8 cellular contexts compared by ENCODE assay signal in the genomic region with DNA sequence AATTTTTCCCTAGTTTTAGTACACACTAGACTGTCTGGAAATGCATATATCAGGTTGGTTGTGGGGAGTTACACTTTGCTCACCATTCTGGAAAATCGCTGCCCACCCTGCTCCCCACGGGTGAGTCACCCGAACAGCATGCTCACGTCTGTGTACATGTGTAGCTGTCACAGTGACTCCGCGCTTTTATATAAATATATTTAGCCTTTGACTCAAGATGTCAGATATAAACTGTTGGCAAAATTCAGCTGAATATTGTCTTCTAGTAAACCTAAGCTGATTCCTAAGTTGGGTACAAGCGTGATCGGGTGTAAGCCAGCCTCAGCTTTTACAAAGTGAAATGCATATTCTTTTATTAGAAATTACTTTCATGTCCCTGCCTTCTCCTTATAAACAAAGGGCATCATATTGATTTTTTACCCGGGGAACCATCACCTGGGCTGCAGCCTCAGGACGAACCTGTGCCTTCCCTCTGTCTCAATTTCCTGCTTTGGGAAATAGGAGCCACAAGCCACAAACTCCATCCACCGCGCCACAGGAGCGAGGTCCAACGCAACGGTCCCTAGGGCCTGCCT. TPM values are rescaled to one million over a fixed set of nuclear protein-coding genes. Genes with fewer than 3 reads are reported as not detected.
DNase-seq lines count a peak whose midpoint lies in the region; ATAC-seq, FAIRE-seq and TF ChIP-seq lines count a peak whose summit lies in the region.

No MANE protein-coding gene starts in this region.

- no peak for TF ChIP-seq POLR2A in HepG2 (IDR thresholded peaks at IDR 0.05; ENCODE audit: insufficient read depth in 1 of 2, low read depth in 2 of 2, low read length in 2 of 2)
- no peak for TF ChIP-seq POLR2A in transverse colon (IDR thresholded peaks at IDR 0.05)

- H3K9me3 ChIP-seq in BE2C (no peaks in the 10 kb centered on the region), HUES64 (ENCODE audit: insufficient read depth, low read depth, low read length) (no peaks in the 10 kb centered on the region), astrocyte (ENCODE audit: insufficient read depth, low read depth, low read length) (no peaks in the 10 kb centered on the region), HepG2 (ENCODE audit: low read length) (no peaks in the 10 kb centered on the region), transverse colon (no peaks in the 10 kb centered on the region)

- intact Hi-C loops in HepG2 (cut with micrococcal nuclease; ENCODE audit: unreplicated experiment) (loop anchor here (1.0 to 5.0 kb wide), 3 partner anchors 11 to 69 kb away; a partner anchor contains a TSS), transverse colon (cut with DNase I; ENCODE audit: low total_unique reads) (loop anchor here (2.0 kb wide), 1 partner anchor 68 kb away; a partner anchor contains a TSS)

- DNase-seq in BE2C: no peak
- DNase-seq in astrocyte (ENCODE audit: low read depth): peak; percentile 73
- no peak for DNase-seq in HepG2 (ENCODE audit: low spot score)
- DNase-seq in transverse colon: no peak
- no peak for DNase-seq in retina
- DNase-seq in NCI-H2081 (lab: John Stamatoyannopoulos, UW): no peak
- DNase-seq in hippocampal formation (lab: John Stamatoyannopoulos, UW): no peak

- peaks cover 45% of the 10 kb centered on the region for H3K79me2 ChIP-seq in astrocyte (ENCODE audit: insufficient read depth, low read length)
- H3K79me2 ChIP-seq in HepG2 (ENCODE audit: insufficient read depth, low read length): peaks cover 44% of the 10 kb centered on the region

- POLR2A ChIA-PET in HepG2 (lab: Yijun Ruan, JAX): interaction anchor here (1.4 to 3.1 kb wide), 6 partner anchors 11 to 142 kb away, joined by 7 to 41 read pairs (median 26); a partner anchor contains a TSS

- in situ Hi-C loops in HepG2 (cut with HindIII; ENCODE audit: extremely low pct_ligation_motif_present, low pct_unique_long_range_greater_than_20kb): no loop called here
- in situ Hi-C loops in transverse colon (cut with MboI; ENCODE audit: low pct_ligation_motif_present in 1 of 4, low pct_unique_long_range_greater_than_20kb in 1 of 4, low sequenced_read_pairs in 3 of 4): no loop called here

- CTCF ChIA-PET in HepG2 (lab: Yijun Ruan, JAX; ENCODE audit: low intra/inter-chr PET ratio, low total read pairs): no interaction called here

- TF ChIP-seq CTCF in BE2C (IDR thresholded peaks at IDR 0.05; ENCODE audit: low read depth, low read length) (no peak), astrocyte (IDR thresholded peaks at IDR 0.05; ENCODE audit: insufficient read depth, low read depth, low read length) (no peak), HepG2 (CRISPR knock-in tag; IDR thresholded peaks at IDR 0.05) (no peak), transverse colon (IDR thresholded peaks at IDR 0.05) (no peak)

- FAIRE-seq in astrocyte (lab: Jason Lieb, UNC) (no peak), HepG2 (lab: Jason Lieb, UNC) (no peak)

- no peak for ATAC-seq in HepG2

- no peak for TF ChIP-seq RAD21 in HepG2 (CRISPR knock-in tag; IDR thresholded peaks at IDR 0.05)

- no peak overlapping the region for H3K4me3 Mint-ChIP-seq in astrocyte (ENCODE audit: unreplicated experiment)

- H4K20me1 ChIP-seq in astrocyte (ENCODE audit: insufficient read depth, low read length): peaks cover 34% of the 10 kb centered on the region
- peaks cover 15% of the 10 kb centered on the region; the same call in 1 of the 2 replicates for H4K20me1 ChIP-seq in HepG2 (ENCODE audit: insufficient read depth, low read length)

- no peaks in the 10 kb centered on the region for H3K36me3 ChIP-seq in BE2C
- H3K36me3 ChIP-seq in HUES64 (ENCODE audit: insufficient read depth, low read length): no peaks in the 10 kb centered on the region
- H3K36me3 ChIP-seq in astrocyte (ENCODE audit: insufficient read depth, low read length): no peaks in the 10 kb centered on the region
- H3K36me3 ChIP-seq in HepG2 (replicated peaks in 1 of 2; ENCODE audit: control insufficient read depth in 1 of 2, insufficient read depth in 2 of 2, low read length in 2 of 2): 0 out of 5 replicates have a peak, but pooled peaks cover 0 to 2% of the 10 kb centered on the region in 2 experiments
- H3K36me3 ChIP-seq in transverse colon: no peaks in the 10 kb centered on the region

- peaks cover 2% of the 10 kb centered on the region for H3K36me3 Mint-ChIP-seq in astrocyte (ENCODE audit: low read depth, unreplicated experiment)

- H3K4me1 ChIP-seq in BE2C: no peaks in the 10 kb centered on the region
- H3K4me1 ChIP-seq in HUES64 (ENCODE audit: insufficient read depth, low read length): peaks cover 7% of the 10 kb centered on the region; the same call in 1 of the 2 replicates
- H3K4me1 ChIP-seq in astrocyte (ENCODE audit: insufficient read depth, low read length): peaks cover 48% of the 10 kb centered on the region
- H3K4me1 ChIP-seq in HepG2 (ENCODE audit: insufficient read depth, low read length): peaks cover 62% of the 10 kb centered on the region
- peaks cover 32 to 49% (median 44%) of the 10 kb centered on the region in 4 donors for H3K4me1 ChIP-seq in transverse colon

- H3K9ac ChIP-seq in HUES64 (ENCODE audit: low read depth, low read length): peak overlapping the region; percentile 98; the same call in 1 of the 2 replicates
- H3K9ac ChIP-seq in astrocyte (ENCODE audit: low read length): peak overlapping the region; percentile 99
- H3K9ac ChIP-seq in HepG2 (ENCODE audit: insufficient read depth, low read depth, low read length): peak overlapping the region; percentile 9; the same call in 1 of the 2 replicates

- H3K27ac Mint-ChIP-seq in astrocyte (ENCODE audit: unreplicated experiment): no peak overlapping the region

- no TSS peak for BruUV-seq in HepG2 (replicated peaks; lab: Mats Ljungman, UMichigan)

- no peaks in the 10 kb centered on the region for H3K27me3 Mint-ChIP-seq in astrocyte (ENCODE audit: low read depth, unreplicated experiment)

- peaks cover 14% of the 10 kb centered on the region for H3K4me1 Mint-ChIP-seq in astrocyte (ENCODE audit: low read depth, unreplicated experiment)

- H3K4me3 ChIP-seq in BE2C (ENCODE audit: low read depth, low read length): peak overlapping the region; percentile 84
- H3K4me3 ChIP-seq in HUES64 (ENCODE audit: low read length): peak overlapping the region; percentile 95
- H3K4me3 ChIP-seq in astrocyte (ENCODE audit: insufficient read depth, low read depth, low read length): peak overlapping the region; percentile 86
- peak overlapping the region in 2 of 3 experiments; percentile 80 to 96; a peak in 4 of 6 replicates for H3K4me3 ChIP-seq in HepG2 (replicated peaks in 1 of 3; ENCODE audit: insufficient read depth in 1 of 3, low read depth in 2 of 3, low read length in 3 of 3)
- peak overlapping the region; percentile 14 to 83 (median 78) for H3K4me3 ChIP-seq in transverse colon

- H3K9me3 Mint-ChIP-seq in astrocyte (ENCODE audit: unreplicated experiment): no peaks in the 10 kb centered on the region

- no peaks in the 10 kb centered on the region for H3K27me3 ChIP-seq in BE2C
- H3K27me3 ChIP-seq in HUES64 (ENCODE audit: insufficient read depth, low read length): no peaks in the 10 kb centered on the region
- no peaks in the 10 kb centered on the region for H3K27me3 ChIP-seq in astrocyte (ENCODE audit: insufficient read depth, low read length)
- no peaks in the 10 kb centered on the region; a peak in 2 of 5 replicates for H3K27me3 ChIP-seq in HepG2 (ENCODE audit: control insufficient read depth in 1 of 2, insufficient read depth in 2 of 2, low read length in 2 of 2)
- H3K27me3 ChIP-seq in transverse colon: no peaks in the 10 kb centered on the region

- H2AFZ ChIP-seq in astrocyte (ENCODE audit: low read depth, low read length) (peak overlapping the region; percentile 77), HepG2 (ENCODE audit: low read length) (no peak overlapping the region)

- no peak overlapping the region for H3K27ac ChIP-seq in HUES64 (ENCODE audit: low read depth, low read length)
- H3K27ac ChIP-seq in astrocyte (ENCODE audit: low read depth, low read length): peak overlapping the region; percentile 99
- H3K27ac ChIP-seq in HepG2 (ENCODE audit: extremely low read length, insufficient read depth, low read length): peak overlapping the region; percentile 98
- H3K27ac ChIP-seq in transverse colon: peak overlapping the region; percentile 93 to 99 (median 98)

- H3K4me2 ChIP-seq in astrocyte (ENCODE audit: low read length) (peak overlapping the region; percentile 95), HepG2 (ENCODE audit: low read depth, low read length) (peak overlapping the region; percentile 98)

- WGBS in HUES64: 46% methylated on average over 15 of the region's 15 CpGs
- WGBS in HepG2 (ENCODE audit: low lambda C conversion rate): 38% methylated on average over 15 of the region's 15 CpGs
- WGBS in transverse colon (ENCODE audit: low coverage in 1 of 2), 2 donors: 13 to 25% methylated on average over 8 to 15 of the region's 15 CpGs

- TF ChIP-seq EP300 in HepG2 (IDR thresholded peaks at IDR 0.05; ENCODE audit: low read depth in 2 of 2, low read length in 2 of 2): no peak
- no peak for TF ChIP-seq EP300 in HepG2 (CRISPR knock-in tag; IDR thresholded peaks at IDR 0.05; ENCODE audit: borderline replicate concordance)
- no peak for TF ChIP-seq EP300 in transverse colon (IDR thresholded peaks at IDR 0.05; ENCODE audit: low read depth)

RNA-seq across cellular contexts. Expression of a gene that starts 4.3 kb away (rescaled TPM):
- polyA plus RNA-seq in BE2C (2012; ENCODE audit: insufficient read depth, insufficient read length, low read depth): 15.9 TPM
- 1.3 TPM for polyA plus RNA-seq in HUES64 (2013, experiment 1 of 2)
- polyA plus RNA-seq in HUES64 (2013, experiment 2 of 2): 1.8 TPM
- 4.6 and 4.8 TPM in 2 replicates for total RNA-seq in astrocyte
- 0.87 and 1.2 TPM in 2 replicates for total RNA-seq in HepG2 (2016; rRNA removed; fragmentation: Illumina TruSeq; extraction: Trizol)
- 0.79 and 0.91 TPM in 2 replicates for total RNA-seq in HepG2 (2016; cell fraction: cytosol; rRNA removed; fragmentation: Illumina TruSeq; extraction: Trizol; ENCODE audit: low read depth)
- total RNA-seq in HepG2 (2016; cell fraction: insoluble cytoplasmic fraction; rRNA removed; fragmentation: Illumina TruSeq; extraction: Trizol): 0.89 and 1.1 TPM in 2 replicates
- 0.48 and 0.93 TPM in 2 replicates for total RNA-seq in HepG2 (2016; cell fraction: membrane; rRNA removed; fragmentation: Illumina TruSeq; extraction: Trizol)
- 0.66 and 0.81 TPM in 2 replicates for total RNA-seq in HepG2 (2016; cell fraction: nucleus; rRNA removed; fragmentation: Illumina TruSeq; extraction: Trizol)
- 2.4 and 2.9 TPM in 2 replicates for polyA plus RNA-seq in HepG2 (2011; rRNA removed)
- 2.5 and 3.1 TPM in 2 replicates for polyA plus RNA-seq in HepG2 (2011; cell fraction: cytosol; rRNA removed)
- polyA plus RNA-seq in HepG2 (2011; cell fraction: nucleus; rRNA removed): 6.1 and 6.2 TPM in 2 replicates
- 2.1 and 4.3 TPM in 2 replicates for polyA plus RNA-seq in HepG2 (2012)
- 0.62 and 0.94 TPM in 2 replicates for polyA plus RNA-seq in HepG2 (2016; cell fraction: cytosol; fragmentation: Illumina TruSeq; extraction: Trizol; ENCODE audit: low read depth)
- polyA plus RNA-seq in HepG2 (2016; cell fraction: insoluble cytoplasmic fraction; fragmentation: Illumina TruSeq; extraction: Trizol; ENCODE audit: low read depth): 0.67 and 0.96 TPM in 2 replicates
- polyA plus RNA-seq in HepG2 (2016; cell fraction: membrane; fragmentation: Illumina TruSeq; extraction: Trizol; ENCODE audit: low read depth): 0.65 and 0.68 TPM in 2 replicates
- polyA plus RNA-seq in HepG2 (2016; cell fraction: nucleus; fragmentation: Illumina TruSeq; extraction: Trizol; ENCODE audit: insufficient read depth, low read depth): 1.5 and 1.6 TPM in 2 replicates
- 0.42 and 0.92 TPM in 2 replicates for polyA minus RNA-seq in HepG2 (2011; rRNA and poly(A)+ RNA removed; ENCODE audit: low replicate concordance)
- polyA minus RNA-seq in HepG2 (2011; cell fraction: cytosol; rRNA and poly(A)+ RNA removed): 0.62 and 0.89 TPM in 2 replicates
- polyA minus RNA-seq in HepG2 (2011; cell fraction: nucleus; rRNA and poly(A)+ RNA removed): 0.37 and 0.64 TPM in 2 replicates
- 100 to 1,000 TPM; 132 to 427 (median 300) TPM for total RNA-seq in transverse colon

RNA-seq across cellular contexts. Expression of a gene that starts 58.6 kb away (rescaled TPM):
- polyA plus RNA-seq in BE2C (2012; ENCODE audit: insufficient read depth, insufficient read length, low read depth): 0.09 TPM
- polyA plus RNA-seq in HUES64 (2013, experiment 1 of 2): 1.4 TPM
- 1.5 TPM for polyA plus RNA-seq in HUES64 (2013, experiment 2 of 2)
- 7.8 and 7.9 TPM in 2 replicates for total RNA-seq in astrocyte
- 0.09 TPM in 1 of 2 replicates, not detected in the other for total RNA-seq in HepG2 (2016; rRNA removed; fragmentation: Illumina TruSeq; extraction: Trizol)
- not detected in 2 replicates for total RNA-seq in HepG2 (2016; cell fraction: cytosol; rRNA removed; fragmentation: Illumina TruSeq; extraction: Trizol; ENCODE audit: low read depth)
- total RNA-seq in HepG2 (2016; cell fraction: insoluble cytoplasmic fraction; rRNA removed; fragmentation: Illumina TruSeq; extraction: Trizol): 0.04 TPM in 1 of 2 replicates, not detected in the other
- 0.03 TPM in 1 of 2 replicates, not detected in the other for total RNA-seq in HepG2 (2016; cell fraction: membrane; rRNA removed; fragmentation: Illumina TruSeq; extraction: Trizol)
- total RNA-seq in HepG2 (2016; cell fraction: nucleus; rRNA removed; fragmentation: Illumina TruSeq; extraction: Trizol): 0.06 TPM in 2 replicates
- not detected in 2 replicates for polyA plus RNA-seq in HepG2 (2011; rRNA removed)
- not detected in 2 replicates for polyA plus RNA-seq in HepG2 (2011; cell fraction: cytosol; rRNA removed)
- polyA plus RNA-seq in HepG2 (2011; cell fraction: nucleus; rRNA removed): 0.02 TPM in 1 of 2 replicates, not detected in the other
- polyA plus RNA-seq in HepG2 (2012): not detected in 2 replicates
- polyA plus RNA-seq in HepG2 (2016; cell fraction: cytosol; fragmentation: Illumina TruSeq; extraction: Trizol; ENCODE audit: low read depth): not detected in 2 replicates
- polyA plus RNA-seq in HepG2 (2016; cell fraction: insoluble cytoplasmic fraction; fragmentation: Illumina TruSeq; extraction: Trizol; ENCODE audit: low read depth): not detected in 2 replicates
- polyA plus RNA-seq in HepG2 (2016; cell fraction: membrane; fragmentation: Illumina TruSeq; extraction: Trizol; ENCODE audit: low read depth): not detected in 2 replicates
- 0.12 TPM in 1 of 2 replicates, not detected in the other for polyA plus RNA-seq in HepG2 (2016; cell fraction: nucleus; fragmentation: Illumina TruSeq; extraction: Trizol; ENCODE audit: insufficient read depth, low read depth)
- 0.02 and 0.10 TPM in 2 replicates for polyA minus RNA-seq in HepG2 (2011; rRNA and poly(A)+ RNA removed; ENCODE audit: low replicate concordance)
- polyA minus RNA-seq in HepG2 (2011; cell fraction: cytosol; rRNA and poly(A)+ RNA removed): not detected in 2 replicates
- not detected in 2 replicates for polyA minus RNA-seq in HepG2 (2011; cell fraction: nucleus; rRNA and poly(A)+ RNA removed)
- 1 to 10 TPM; 2.2 to 2.6 (median 2.3) TPM for total RNA-seq in transverse colon

Comparison
In these comparisons a context has a peak if more than half of its experiments do, and no peak if none do; other contexts are left out.
1. H3K9ac ChIP-seq: peak in every context shown above with its lines; median percentile 99 in astrocyte; 98 in HUES64; 9 in HepG2.
2. RNA of a gene that starts 4.3 kb away (total RNA-seq): 132 to 427 TPM in transverse colon; 4.6 to 4.8 TPM in astrocyte and 0.48 to 1.2 TPM in HepG2; every median in the first group is over 10 times any median in the second.
3. Peak in every context shown above with its lines, with median percentiles within 50 percentile points of each other: H3K4me3 ChIP-seq.